Comparison of ENCODE assay signal across 12 cellular contexts in the genomic region with DNA sequence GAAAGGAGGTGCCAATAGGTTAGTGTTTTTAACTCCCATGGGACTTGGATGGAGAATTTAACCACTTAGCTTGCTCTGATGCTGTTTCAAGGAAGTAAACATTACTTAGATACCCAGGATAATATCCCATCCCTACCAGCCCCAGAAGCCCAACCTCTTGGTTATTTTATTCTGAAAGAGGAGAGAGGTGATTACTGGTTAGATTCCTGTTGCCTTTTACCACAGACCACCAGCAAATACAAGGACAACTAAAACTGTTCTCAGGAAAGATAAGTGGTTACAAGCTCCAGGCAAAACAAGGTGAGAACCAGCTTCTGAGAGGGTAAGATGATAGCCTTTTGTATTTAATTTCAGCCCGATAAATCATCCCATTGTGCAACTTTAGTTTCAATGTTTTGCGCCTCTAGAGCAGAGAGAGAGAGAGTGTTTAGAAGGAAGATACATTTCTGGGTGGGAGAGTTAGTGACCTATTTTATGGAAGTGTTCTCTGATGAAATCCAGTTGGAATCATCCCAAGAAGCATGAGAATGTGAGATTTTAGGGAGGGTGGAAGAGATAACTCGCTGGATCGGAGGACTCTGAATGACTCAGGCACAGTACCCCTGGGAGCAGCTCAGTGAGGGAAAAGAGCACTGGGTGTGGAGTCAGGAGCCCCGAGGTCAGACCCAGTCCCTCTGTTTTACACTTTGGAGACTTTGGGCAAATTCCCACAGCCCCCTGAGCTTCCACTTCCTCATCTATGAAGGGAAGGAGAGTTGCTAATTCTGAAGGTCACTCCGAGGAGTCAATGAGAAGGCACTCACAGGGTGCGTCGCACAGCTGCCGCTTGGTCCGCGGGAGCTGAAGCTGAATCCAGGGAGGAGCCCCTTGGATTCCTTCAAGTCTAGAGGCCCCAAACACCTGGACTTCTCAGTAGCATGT. TPM values are rescaled to one million over a fixed set of nuclear protein-coding genes. Genes with fewer than 3 reads are reported as not detected.
A peak's percentile ranks its signal among the peaks of the same experiment; 100 is the strongest.
DNase-seq lines count a peak whose midpoint lies in the region; ATAC-seq and TF ChIP-seq lines count a peak whose summit lies in the region.
"Had no signal": no experiment of that assay in that cellular context is flagged by ENCODE, and none has a peak within 500 bp of the region (broad histone marks: within the 10 kb centered on the region; RNA-seq: fewer than 3 reads in every experiment).

No MANE protein-coding gene starts in this region.

- ATAC-seq in GM21381 (IDR thresholded peaks at IDR 0.05; ENCODE audit: unreplicated experiment) (no peak), GM19463 (IDR thresholded peaks at IDR 0.05; ENCODE audit: unreplicated experiment) (no peak)

- H3K4me1 ChIP-seq in H9 (ENCODE audit: insufficient read depth, low read length) (peaks cover 2% of the 10 kb centered on the region; the same call in 1 of the 2 replicates), suprapubic skin (no peaks in the 10 kb centered on the region)

- H4K5ac ChIP-seq in H9 (ENCODE audit: insufficient read length, low read depth, low read length), result no peak overlapping the region

- H3K36me3 Mint-ChIP-seq in H9 (ENCODE audit: insufficient read depth in 1 of 3, low read depth in 3 of 3), result no peaks in the 10 kb centered on the region; a peak in 1 of 7 replicates
- H3K36me3 Mint-ChIP-seq: activated naive CD8-positive, alpha-beta T cell had no signal

- H3K27ac ChIP-seq in H9 (ENCODE audit: insufficient read length, low read depth, low read length) (no peak overlapping the region), brain microvascular endothelial cell (no peak overlapping the region), suprapubic skin (peak overlapping the region; percentile 53)

- no peak overlapping the region for H4K91ac ChIP-seq in H9 (ENCODE audit: insufficient read length, low read depth, low read length)

- H3K14ac ChIP-seq in H9 (ENCODE audit: insufficient read depth, low read length), result no peak overlapping the region

- no peak overlapping the region for H3K9ac ChIP-seq in H9 (ENCODE audit: extremely low read depth, insufficient read length, low read length)

- H3K56ac ChIP-seq in H9 (ENCODE audit: insufficient read length, low read depth, low read length), result no peak overlapping the region

- H3K23ac ChIP-seq in H9 (ENCODE audit: insufficient read length, low read depth, low read length), result no peak overlapping the region

- no peak for TF ChIP-seq POLR2A in suprapubic skin (IDR thresholded peaks at IDR 0.05)

- no peaks in the 10 kb centered on the region for H3K79me2 ChIP-seq in H9 (ENCODE audit: insufficient read depth, low read length)

- H3K27ac Mint-ChIP-seq in H9, result no peak overlapping the region
- H3K27ac Mint-ChIP-seq: activated naive CD8-positive, alpha-beta T cell had no signal

- H3K27me3 ChIP-seq in H9 (ENCODE audit: insufficient read depth, low read length) (no peaks in the 10 kb centered on the region), brain microvascular endothelial cell (replicated peaks) (no peaks in the 10 kb centered on the region), suprapubic skin (no peaks in the 10 kb centered on the region)

- no peak overlapping the region for H3T11ph ChIP-seq in H9 (ENCODE audit: low read length)

- H2BK120ac ChIP-seq in H9 (ENCODE audit: low read depth, low read length, poor library complexity, severe bottlenecking), result no peak overlapping the region

- in situ Hi-C loops in brain microvascular endothelial cell (cut with HindIII; ENCODE audit: low pct_ligation_motif_present, low sequenced_read_pairs), result no loop called here

- TF ChIP-seq EP300 in suprapubic skin (IDR thresholded peaks at IDR 0.05), result no peak

- no peak overlapping the region for H2AK5ac ChIP-seq in H9 (ENCODE audit: insufficient read length, low read length)

- WGBS in H9 (ENCODE audit: extremely low coverage, insufficient read length, low lambda C conversion rate), result no CpG with 5 or more reads among the region's 11 CpGs
- 63% methylated on average over 11 of the region's 11 CpGs for WGBS in suprapubic skin

- no peak overlapping the region for H2BK15ac ChIP-seq in H9 (ENCODE audit: low read depth, low read length)

- no peaks in the 10 kb centered on the region; a peak in 1 of 5 replicates for H3K9me3 Mint-ChIP-seq in H9

- H3K9me3 ChIP-seq in H9 (ENCODE audit: control insufficient read depth, low read depth, low read length), result no peaks in the 10 kb centered on the region
- H3K9me3 ChIP-seq in suprapubic skin, result no peaks in the 10 kb centered on the region

- H2BK20ac ChIP-seq in H9 (ENCODE audit: low read depth, low read length, poor library complexity, severe bottlenecking), result no peak overlapping the region

- no peaks in the 10 kb centered on the region for H3K79me1 ChIP-seq in H9 (ENCODE audit: insufficient read depth, low read depth, low read length, poor library complexity, severe bottlenecking)

- no peaks in the 10 kb centered on the region for H3K23me2 ChIP-seq in H9 (ENCODE audit: insufficient read length, low read depth, low read length, poor library complexity, severe bottlenecking)

- H3K4me1 Mint-ChIP-seq in H9, result peaks cover 18 to 21% of the 10 kb centered on the region in 2 experiments

- TF ChIP-seq CTCF in H9 (conservative IDR thresholded peaks at IDR 0.05) (no peak), brain microvascular endothelial cell (IDR thresholded peaks at IDR 0.05; ENCODE audit: low read depth, low read length, missing control alignments) (no peak), suprapubic skin (IDR thresholded peaks at IDR 0.05) (no peak)

- no peak overlapping the region for H2BK12ac ChIP-seq in H9 (ENCODE audit: insufficient read length, low read depth, low read length)

- H3K36me3 ChIP-seq in brain microvascular endothelial cell (replicated peaks) (no peaks in the 10 kb centered on the region), suprapubic skin (no peaks in the 10 kb centered on the region)

- H4K8ac ChIP-seq in H9 (replicated peaks; ENCODE audit: insufficient read length, low read depth, low read length), result no peak overlapping the region

- no peak overlapping the region for H2AFZ ChIP-seq in H9 (ENCODE audit: low read length)

- H3K4me3 Mint-ChIP-seq in H9, result no peak overlapping the region
- H3K4me3 Mint-ChIP-seq: activated naive CD8-positive, alpha-beta T cell had no signal

- no peak overlapping the region for H3K4ac ChIP-seq in H9 (ENCODE audit: low read depth, low read length)

- H3K4me3 ChIP-seq in brain microvascular endothelial cell (ENCODE audit: low read depth, low read length) (no peak overlapping the region), suprapubic skin (no peak overlapping the region)

- H4K20me1 ChIP-seq in H9 (ENCODE audit: control insufficient read depth, insufficient read depth, insufficient read length), result no peaks in the 10 kb centered on the region

- no peak overlapping the region for H3K18ac ChIP-seq in H9 (ENCODE audit: insufficient read length, low read depth, low read length)

- H3K4me2 ChIP-seq in H9 (ENCODE audit: insufficient read depth, insufficient read length, low read length), result no peak overlapping the region

- H2BK5ac ChIP-seq in H9 (ENCODE audit: insufficient read length, low read length), result no peak overlapping the region

- peaks cover 25% of the 10 kb centered on the region for H3K27me3 Mint-ChIP-seq in H9 (ENCODE audit: low read depth)

- DNase-seq in H9 (peak; percentile 38), brain microvascular endothelial cell (peak; percentile 9), iris pigment epithelial cell (ENCODE audit: low read depth) (peak; percentile 89), suprapubic skin (ENCODE audit: low spot score in 2 of 2) (no peak), AML-193 (lab: John Stamatoyannopoulos, UW) (no peak), NCI-H510A (lab: John Stamatoyannopoulos, UW) (no peak)
- DNase-seq: DMS153; glutamatergic neuron; stimulated activated CD4-positive, alpha-beta T cell treated with anti-CD3 and anti-CD28 coated beads, Interleukin-4, amount 100 ng/mL, for 24 hours had no signal

RNA-seq across cellular contexts. Expression of a gene that starts 12.1 kb away (rescaled TPM):
- total RNA-seq in H9 (2021) (not detected in 2 replicates), suprapubic skin (under 1 TPM in 3 of 4 donors, not detected in 1; 0.40 to 0.76 (median 0.49) TPM)

RNA-seq across cellular contexts. Expression of a gene that starts 15.9 kb away (rescaled TPM):
- total RNA-seq in H9 (2021) (not detected in 2 replicates), suprapubic skin (not detected)

RNA-seq across cellular contexts. Expression of a gene that starts 46.4 kb away (rescaled TPM):
- total RNA-seq in H9 (2021) (not detected in 2 replicates), suprapubic skin (not detected)

Comparison
In these comparisons a context has a peak if more than half of its experiments do, and no peak if none do; other contexts are left out.
1. DNase-seq: peak in H9 (single experiment), brain microvascular endothelial cell (single experiment) and iris pigment epithelial cell (single experiment); none in suprapubic skin (0 of 2), AML-193 (0 of 2) and NCI-H510A (single experiment).